Comparison of ENCODE assay signal across 16 cellular contexts in genomic region chr1:208145167-208145566, GRCh38.
DNase-seq lines count a peak whose midpoint lies in the region; ATAC-seq, FAIRE-seq and TF ChIP-seq lines count a peak whose summit lies in the region.
"Had no signal": no experiment of that assay in that cellular context is flagged by ENCODE, and none has a peak within 500 bp of the region (broad histone marks: within the 10 kb centered on the region; RNA-seq: fewer than 3 reads in every experiment).

No MANE protein-coding gene starts in this region.

- no peak for TF ChIP-seq CTCF in WERI-Rb-1 (IDR thresholded peaks at IDR 0.05; ENCODE audit: low read depth, low read length)
- TF ChIP-seq CTCF in upper lobe of right lung (IDR thresholded peaks at IDR 0.05): no peak
- TF ChIP-seq CTCF in kidney (IDR thresholded peaks at IDR 0.05; ENCODE audit: borderline replicate concordance, extremely low read depth, insufficient read depth): no peak

- H3K18ac ChIP-seq in mesenchymal stem cell (ENCODE audit: low read depth in 1 of 2, low read length in 2 of 2): no peak overlapping the region

- H2BK120ac ChIP-seq in mesenchymal stem cell (ENCODE audit: low read depth, low read length): no peak overlapping the region

- DNase-seq in DMS 273 (lab: John Stamatoyannopoulos, UW; ENCODE audit: unreplicated experiment): peak; percentile 55
- no peak for DNase-seq in DMS 273 treated with DMSO at 0.1 percent for 48 hours (lab: John Stamatoyannopoulos, UW)
- DNase-seq in WERI-Rb-1: peak; percentile 96
- no peak for DNase-seq in mesenchymal stem cell
- no peak for DNase-seq in upper lobe of right lung
- no peak for DNase-seq in kidney
- no peak for DNase-seq in T-helper 2 cell
- DNase-seq in activated T-cell treated with anti-CD3 and anti-CD28 coated beads, Interleukin-2, amount 50 U/mL, for 48 hours: no peak
- DNase-seq: CD8-positive, alpha-beta T cell; COR-L47; DMS79; HCEC 1CT; HFFc6 had no signal

- no peak overlapping the region for H3K4me2 ChIP-seq in mesenchymal stem cell (ENCODE audit: low read length, poor library complexity, severe bottlenecking)

- H3K4me1 ChIP-seq in mesenchymal stem cell (ENCODE audit: control insufficient read depth, insufficient read depth, low read depth, low read length) (peaks cover 10% of the 10 kb centered on the region), upper lobe of right lung (peaks cover 15% of the 10 kb centered on the region), kidney (ENCODE audit: control insufficient read depth in 1 of 2, insufficient read depth in 1 of 2, low read depth in 1 of 2, low read length in 2 of 2) (peaks cover 3 to 11% of the 10 kb centered on the region in 2 donors)

- H3K9me3 ChIP-seq in WERI-Rb-1 (ENCODE audit: severe bottlenecking) (no peaks in the 10 kb centered on the region), mesenchymal stem cell (ENCODE audit: control insufficient read depth, low read length) (no peaks in the 10 kb centered on the region), upper lobe of right lung (no peaks in the 10 kb centered on the region), kidney (ENCODE audit: control insufficient read depth in 1 of 2, low read length in 2 of 2) (no peaks in the 10 kb centered on the region)

- no peak overlapping the region for H3K4me3 ChIP-seq in WERI-Rb-1 (ENCODE audit: low read depth, low read length)
- no peak overlapping the region for H3K4me3 ChIP-seq in mesenchymal stem cell (ENCODE audit: insufficient read depth in 1 of 2, low read depth in 1 of 2, low read length in 2 of 2)
- H3K4me3 ChIP-seq in upper lobe of right lung: no peak overlapping the region
- H3K4me3 ChIP-seq in kidney (ENCODE audit: low read length in 2 of 2): no peak overlapping the region
- H3K4me3 ChIP-seq: GM12878 had no signal

- H3K23ac ChIP-seq in mesenchymal stem cell (ENCODE audit: low read length in 2 of 2): no peak overlapping the region

- H3K9ac ChIP-seq in mesenchymal stem cell (ENCODE audit: low read length) (no peak overlapping the region), kidney (ENCODE audit: low read length in 2 of 2) (no peak overlapping the region)

- WGBS in mesenchymal stem cell: 75% methylated on average over 3 of the region's 3 CpGs

- peak overlapping the region; percentile 93 for H3K27ac ChIP-seq in WERI-Rb-1
- no peak overlapping the region for H3K27ac ChIP-seq in mesenchymal stem cell (ENCODE audit: low read length, poor library complexity, severe bottlenecking)
- H3K27ac ChIP-seq in upper lobe of right lung: no peak overlapping the region
- H3K27ac ChIP-seq in kidney (ENCODE audit: low read depth in 2 of 2, low read length in 2 of 2): no peak overlapping the region
- H3K27ac ChIP-seq: 22Rv1 had no signal

- no peak overlapping the region for H3K14ac ChIP-seq in mesenchymal stem cell (ENCODE audit: low read length in 2 of 2)

- ATAC-seq in upper lobe of right lung: peak; percentile 24
- ATAC-seq: CD8-positive, alpha-beta T cell; GM12878 had no signal

- no peak overlapping the region for H2AFZ ChIP-seq in mesenchymal stem cell (ENCODE audit: low read depth, low read length)

- no peak overlapping the region for H3K4ac ChIP-seq in mesenchymal stem cell (ENCODE audit: low read depth in 1 of 2, low read length in 2 of 2)

- H2BK12ac ChIP-seq in mesenchymal stem cell (ENCODE audit: low read length in 2 of 2): no peak overlapping the region

- H3K36me3 ChIP-seq in WERI-Rb-1 (no peaks in the 10 kb centered on the region), mesenchymal stem cell (ENCODE audit: control insufficient read depth in 1 of 2, insufficient read depth in 2 of 2, low read depth in 1 of 2, low read length in 2 of 2) (no peaks in the 10 kb centered on the region), upper lobe of right lung (peaks cover 22% of the 10 kb centered on the region), kidney (ENCODE audit: control insufficient read depth in 1 of 2, insufficient read depth in 2 of 2, low read length in 2 of 2) (no peaks in the 10 kb centered on the region)

- H3K27me3 ChIP-seq in WERI-Rb-1 (ENCODE audit: insufficient read depth, low read depth, severe bottlenecking): no peaks in the 10 kb centered on the region
- H3K27me3 ChIP-seq in mesenchymal stem cell (ENCODE audit: control insufficient read depth in 1 of 2, insufficient read depth in 1 of 2, low read length in 2 of 2): no peaks in the 10 kb centered on the region
- H3K27me3 ChIP-seq in upper lobe of right lung: no peaks in the 10 kb centered on the region

- no peak overlapping the region for H2AK5ac ChIP-seq in mesenchymal stem cell (ENCODE audit: low read length, severe bottlenecking)

- no peak overlapping the region for H4K8ac ChIP-seq in mesenchymal stem cell (ENCODE audit: low read length)

- peak overlapping the region; percentile 53 for H4K91ac ChIP-seq in mesenchymal stem cell (ENCODE audit: low read length)

- H3K79me1 ChIP-seq in mesenchymal stem cell (replicated peaks; ENCODE audit: low read length, poor library complexity, severe bottlenecking): no peaks in the 10 kb centered on the region

- no peak for FAIRE-seq in kidney (lab: Jason Lieb, UNC)
- FAIRE-seq: GM12878, H1 had no signal

- intact Hi-C loops in upper lobe of right lung (cut with DNase I) (no loop called here), kidney (cut with DNase I) (no loop called here)

- H2BK15ac ChIP-seq in mesenchymal stem cell (ENCODE audit: low read depth, poor library complexity, severe bottlenecking): no peak overlapping the region

- H2BK5ac ChIP-seq in mesenchymal stem cell (ENCODE audit: low read depth, low read length, poor library complexity, severe bottlenecking): no peak overlapping the region

Comparison
In these comparisons a context has a peak if more than half of its experiments do, and no peak if none do; other contexts are left out.
1. DNase-seq: peak in DMS 273 (single experiment) and WERI-Rb-1 (single experiment); none in DMS 273 treated with DMSO at 0.1 percent for 48 hours (single experiment), mesenchymal stem cell (single experiment), upper lobe of right lung (single experiment), kidney (single experiment), T-helper 2 cell (0 of 5) and activated T-cell treated with anti-CD3 and anti-CD28 coated beads, Interleukin-2, amount 50 U/mL, for 48 hours (0 of 2).